Comparison of ENCODE assay signal across 17 cellular contexts in the genomic region with DNA sequence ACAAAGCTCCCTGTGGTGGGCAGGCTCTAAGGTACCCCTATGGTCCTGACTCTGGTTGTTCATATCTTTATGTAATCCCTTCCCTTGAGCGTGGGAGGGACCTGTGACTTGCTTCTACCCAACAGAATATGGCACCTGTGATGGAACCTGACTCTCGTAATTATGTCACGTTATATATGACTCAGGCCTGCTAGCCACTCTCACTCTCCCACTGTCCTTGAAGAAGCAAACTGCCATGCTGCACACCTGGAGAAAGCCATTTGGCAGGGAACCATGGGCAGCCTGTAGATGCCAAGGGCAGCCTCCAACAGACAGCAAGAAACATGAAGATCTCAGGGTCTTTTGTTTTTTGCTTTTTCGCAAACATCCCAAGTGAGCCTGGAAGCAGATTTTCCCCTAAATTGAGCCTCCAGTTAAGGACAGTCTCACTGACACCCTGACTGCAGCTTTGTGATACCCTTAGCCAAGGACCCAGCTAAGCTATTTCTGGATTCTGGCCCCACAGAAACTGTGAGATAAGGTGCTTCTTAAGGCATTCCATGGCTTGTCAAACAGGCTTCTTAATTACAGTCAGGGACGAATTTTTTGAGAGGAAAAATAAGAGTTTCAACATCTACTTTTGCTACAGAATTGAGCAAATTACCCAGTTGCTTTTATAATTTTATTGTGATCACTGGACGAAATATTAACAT. TPM values are rescaled to one million over a fixed set of nuclear protein-coding genes. Genes with fewer than 3 reads are reported as not detected.
A peak's percentile ranks its signal among the peaks of the same experiment; 100 is the strongest.
DNase-seq lines count a peak whose midpoint lies in the region; ATAC-seq and TF ChIP-seq lines count a peak whose summit lies in the region.
"Had no signal": no experiment of that assay in that cellular context is flagged by ENCODE, and none has a peak within 500 bp of the region (broad histone marks: within the 10 kb centered on the region; RNA-seq: fewer than 3 reads in every experiment).

No MANE protein-coding gene starts in this region.

- no peak overlapping the region for H4K91ac ChIP-seq in neuronal stem cell (ENCODE audit: low read depth, low read length, poor library complexity)

- no peak overlapping the region for H2BK5ac ChIP-seq in neuronal stem cell (ENCODE audit: low read length)

- H3K9ac ChIP-seq in neuronal stem cell (ENCODE audit: low read depth, low read length, poor library complexity) = no peak overlapping the region
- no peak overlapping the region for H3K9ac ChIP-seq in smooth muscle cell (ENCODE audit: low read depth)
- H3K9ac ChIP-seq: GM23248 had no signal

- peak overlapping the region in 1 of 2 donors; percentile 57 for H3K27ac ChIP-seq in right atrium auricular region
- no peak overlapping the region for H3K27ac ChIP-seq in neuronal stem cell (replicated peaks; ENCODE audit: low read length)
- no peak overlapping the region for H3K27ac ChIP-seq in upper lobe of left lung
- H3K27ac ChIP-seq in smooth muscle cell (ENCODE audit: low read depth) = no peak overlapping the region
- H3K27ac ChIP-seq: 22Rv1, A549, C4-2B, GM23248 had no signal

- TF ChIP-seq EP300 in upper lobe of left lung (IDR thresholded peaks at IDR 0.05) = no peak

- intact Hi-C loops in left cardiac atrium (cut with DNase I) = no loop called here

- H3K4me1 ChIP-seq in right atrium auricular region (peaks cover 0 to 13% of the 10 kb centered on the region in 2 donors), neuronal stem cell (ENCODE audit: control insufficient read depth in 2 of 2, insufficient read depth in 1 of 2, low read depth in 1 of 2, low read length in 2 of 2) (no peaks in the 10 kb centered on the region), upper lobe of left lung (peaks cover 5 to 23% (median 8%) of the 10 kb centered on the region in 4 donors), smooth muscle cell (ENCODE audit: low read depth) (no peaks in the 10 kb centered on the region)

- H3K14ac ChIP-seq in neuronal stem cell (ENCODE audit: low read length) = no peak overlapping the region

- H2BK12ac ChIP-seq in neuronal stem cell (ENCODE audit: low read length) = no peak overlapping the region

- H3K4ac ChIP-seq in neuronal stem cell (ENCODE audit: low read length) = no peak overlapping the region

- H4K8ac ChIP-seq in neuronal stem cell (ENCODE audit: low read depth, low read length) = no peak overlapping the region

- no peak overlapping the region for H3K18ac ChIP-seq in neuronal stem cell (ENCODE audit: low read length)

- no peak overlapping the region for H2AK5ac ChIP-seq in neuronal stem cell (ENCODE audit: low read depth, low read length)

- no peak overlapping the region for H2BK15ac ChIP-seq in neuronal stem cell (ENCODE audit: low read length)

- no peaks in the 10 kb centered on the region for H3F3A ChIP-seq in smooth muscle cell (ENCODE audit: low read depth)

- H2AFZ ChIP-seq in neuronal stem cell (ENCODE audit: low read length) (no peak overlapping the region), smooth muscle cell (ENCODE audit: low read depth) (no peak overlapping the region)
- H2AFZ ChIP-seq: GM23248 had no signal

- peak overlapping the region; percentile 32 for H3K23ac ChIP-seq in neuronal stem cell (ENCODE audit: low read depth, low read length, poor library complexity)

- no peak overlapping the region for H3K4me3 ChIP-seq in right atrium auricular region
- no peak overlapping the region for H3K4me3 ChIP-seq in neuronal stem cell (ENCODE audit: low read length in 2 of 2)
- H3K4me3 ChIP-seq in upper lobe of left lung = no peak overlapping the region
- no peak overlapping the region for H3K4me3 ChIP-seq in smooth muscle cell
- H3K4me3 ChIP-seq: A549, GM23248 had no signal

- H4K20me1 ChIP-seq in smooth muscle cell (ENCODE audit: low read depth) = no peaks in the 10 kb centered on the region

- TF ChIP-seq POLR2A in upper lobe of left lung (IDR thresholded peaks at IDR 0.05) = no peak

- no CpG with 5 or more reads among the region's 6 CpGs for whole genome bisulfite sequencing in neuronal stem cell (ENCODE audit: extremely low coverage in 2 of 2, insufficient read length in 2 of 2, insufficient replicate concordance in 1 of 2), 2 donors
- 87 to 90% methylated on average over 6 of the region's 6 CpGs for WGBS in upper lobe of left lung, 2 donors
- WGBS in smooth muscle cell (ENCODE audit: low lambda C conversion rate) = 77% methylated on average over 6 of the region's 6 CpGs

- H3K36me3 ChIP-seq in right atrium auricular region = no peaks in the 10 kb centered on the region
- H3K36me3 ChIP-seq in neuronal stem cell (replicated peaks in 1 of 2; ENCODE audit: control insufficient read depth in 2 of 2, insufficient read depth in 2 of 2, low read length in 2 of 2) = no peaks in the 10 kb centered on the region
- no peaks in the 10 kb centered on the region for H3K36me3 ChIP-seq in upper lobe of left lung
- no peaks in the 10 kb centered on the region for H3K36me3 ChIP-seq in smooth muscle cell (ENCODE audit: low read depth)

- H3K4me2 ChIP-seq in neuronal stem cell (ENCODE audit: insufficient read depth, low read length, poor library complexity, severe bottlenecking) (no peak overlapping the region), smooth muscle cell (no peak overlapping the region)
- H3K4me2 ChIP-seq: A549 had no signal

- H2BK120ac ChIP-seq in neuronal stem cell (ENCODE audit: low read depth, low read length) = no peak overlapping the region

- peak; percentile 5 for DNase-seq in NCI-H146 (lab: John Stamatoyannopoulos, UW)
- DNase-seq in NCI-H146 treated with DMSO at 0.1 percent for 48 hours (lab: John Stamatoyannopoulos, UW; ENCODE audit: unreplicated experiment) = no peak
- no peak for DNase-seq in left cardiac atrium
- no peak for DNase-seq in right atrium auricular region (ENCODE audit: low spot score)
- DNase-seq in neuronal stem cell (ENCODE audit: low spot score) = no peak
- no peak for DNase-seq in upper lobe of left lung
- DNase-seq in smooth muscle cell (lab: John Stamatoyannopoulos, UW; ENCODE audit: unreplicated experiment) = no peak
- DNase-seq: AML-193; CD4-positive, alpha-beta T cell; DMS153; DMS79; GDM1; GM23248; HCEC 1CT had no signal

- H3K27me3 ChIP-seq in right atrium auricular region (no peaks in the 10 kb centered on the region), neuronal stem cell (ENCODE audit: control insufficient read depth in 3 of 3, insufficient read depth in 3 of 3, low read depth in 1 of 3, low read length in 3 of 3) (peaks cover 0 to 5% (median 0%) of the 10 kb centered on the region in 3 experiments), upper lobe of left lung (no peaks in the 10 kb centered on the region), smooth muscle cell (ENCODE audit: low read depth) (no peaks in the 10 kb centered on the region)

- no peaks in the 10 kb centered on the region for H3K79me1 ChIP-seq in neuronal stem cell (ENCODE audit: low read depth, low read length)

- TF ChIP-seq CTCF in right atrium auricular region (IDR thresholded peaks at IDR 0.05) (no peak), upper lobe of left lung (IDR thresholded peaks at IDR 0.05) (no peak), smooth muscle cell (IDR thresholded peaks at IDR 0.05; ENCODE audit: borderline replicate concordance, insufficient read depth, poor library complexity, severe bottlenecking) (no peak)

- ATAC-seq in left cardiac atrium (peak; percentile 30 to 33), upper lobe of left lung (ENCODE audit: low FRiP score in 2 of 2) (no peak)
- ATAC-seq: A549 had no signal

- no peaks in the 10 kb centered on the region for H3K9me3 ChIP-seq in right atrium auricular region
- H3K9me3 ChIP-seq in neuronal stem cell (replicated peaks in 1 of 2; ENCODE audit: control insufficient read depth in 2 of 2, insufficient read depth in 1 of 2, low read depth in 1 of 2, low read length in 2 of 2) = no peaks in the 10 kb centered on the region
- H3K9me3 ChIP-seq in upper lobe of left lung = no peaks in the 10 kb centered on the region
- no peaks in the 10 kb centered on the region for H3K9me3 ChIP-seq in smooth muscle cell (replicated peaks; ENCODE audit: low read depth)
- H3K9me3 ChIP-seq: A549 had no signal

- no peaks in the 10 kb centered on the region for H3K79me2 ChIP-seq in smooth muscle cell (ENCODE audit: low read depth)

RNA-seq across cellular contexts. Expression of gene IFIT5, which starts 49.6 kb away (rescaled TPM):
- total RNA-seq in left cardiac atrium (10 to 100 TPM; 10.1 to 14.5 TPM), right atrium auricular region (10 to 100 TPM in 1 of 2 donors, 1 to 10 TPM in 1; 6.9 to 11.1 TPM), upper lobe of left lung (10 to 100 TPM in 5 of 6 donors, 1 to 10 TPM in 1; 6.5 to 30.8 (median 20.6) TPM), smooth muscle cell (5.7 and 7.7 TPM in 2 replicates)
- polyA plus RNA-seq in neuronal stem cell (2013, experiment 1 of 2) = 7.7 TPM
- polyA plus RNA-seq in neuronal stem cell (2013, experiment 2 of 2) = 8.4 TPM
- 2.2 and 4.9 TPM in 2 replicates for polyA plus RNA-seq in smooth muscle cell

Comparison
In these comparisons a context has a peak if more than half of its experiments do, and no peak if none do; other contexts are left out.
1. ATAC-seq: peak in left cardiac atrium (2 of 2); none in upper lobe of left lung (0 of 2).